Comparison of ENCODE assay signal across 31 cellular contexts in the genomic region with DNA sequence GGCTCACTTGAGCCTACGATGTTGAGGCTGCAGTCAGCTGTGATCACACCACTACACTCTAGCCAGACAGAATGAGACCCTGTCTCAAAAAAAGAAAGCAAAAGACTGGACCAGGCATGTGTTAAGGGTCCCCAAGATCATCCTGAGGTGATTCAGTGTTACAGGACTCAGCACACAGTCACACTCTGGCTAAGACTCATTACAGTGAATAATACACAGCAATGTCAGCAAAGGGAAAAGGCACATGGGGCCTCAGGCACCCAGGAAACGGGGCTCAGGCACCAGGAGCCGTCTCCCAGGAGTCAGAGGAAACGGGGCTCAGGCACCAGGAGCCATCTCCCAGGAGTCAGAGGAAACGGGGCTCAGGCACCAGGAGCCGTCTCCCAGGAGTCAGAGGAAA.
"Had no signal": no experiment of that assay in that cellular context is flagged by ENCODE, and none has a peak within 500 bp of the region (broad histone marks: within the 10 kb centered on the region; RNA-seq: fewer than 3 reads in every experiment).

No MANE protein-coding gene starts in this region.

- H3K9me3 Mint-ChIP-seq: activated B cell treated with CpG ODN at 0.5 μM for 24 hours; activated naive CD4-positive, alpha-beta T cell treated with anti-CD3 and anti-CD28 coated beads, Interleukin-2, amount 50 U/mL, for 72 hours had no signal

- H3K36me3 ChIP-seq: breast epithelium, cardiac muscle cell, WERI-Rb-1 had no signal

- DNase-seq: activated B cell treated with CpG ODN at 0.5 μM for 24 hours; activated CD4-positive, alpha-beta T cell treated with anti-CD3 and anti-CD28 coated beads for 48 hours; activated CD4-positive, alpha-beta T cell treated with anti-CD3 and anti-CD28 coated beads, Interleukin-2, amount 50 U/mL, for 1 hour; activated CD4-positive, alpha-beta T cell treated with anti-CD3 and anti-CD28 coated beads, Interleukin-2, amount 50 U/mL, for 48 hours; activated CD8-positive, alpha-beta memory T cell treated with anti-CD3 and anti-CD28 coated beads, Interleukin-2, amount 50 U/mL, for 48 hours; activated gamma-delta T cell; activated naive CD4-positive, alpha-beta T cell; activated naive CD4-positive, alpha-beta T cell treated with anti-CD3 and anti-CD28 coated beads, Interleukin-2, amount 10 ng/mL, durations not matched to agents 7 days and 5 days; activated naive CD8-positive, alpha-beta T cell treated with anti-CD3 and anti-CD28 coated beads, Interleukin-2, amount 10 ng/mL, durations not matched to agents 7 days and 5 days; activated T-cell treated with anti-CD3 and anti-CD28 coated beads for 4 hours; activated T-cell treated with anti-CD3 and anti-CD28 coated beads, Interleukin-2, amount 50 U/mL, for 24 hours; activated T-cell treated with anti-CD3 and anti-CD28 coated beads, Interleukin-2, amount 50 U/mL, for 72 hours; central memory CD4-positive, alpha-beta T cell; cerebellar nuclear complex; dorsolateral prefrontal cortex; effector memory CD4-positive, alpha-beta T cell; endodermal cell; foreskin fibroblast; T-helper 17 cell; T1000; WERI-Rb-1 had no signal

- H3K4me1 ChIP-seq: ascending aorta, breast epithelium had no signal

- H3K4me1 Mint-ChIP-seq: activated B cell treated with CpG ODN at 0.5 μM for 24 hours, brain, endodermal cell, T-helper 17 cell had no signal

- H3K4me3 Mint-ChIP-seq: activated B cell treated with CpG ODN at 0.5 μM for 24 hours; activated naive CD4-positive, alpha-beta T cell treated with anti-CD3 and anti-CD28 coated beads, Interleukin-2, amount 10 ng/mL, durations not matched to agents 7 days and 5 days; activated naive CD8-positive, alpha-beta T cell treated with anti-CD3 and anti-CD28 coated beads, Interleukin-2, amount 10 ng/mL, durations not matched to agents 7 days and 5 days; activated T-cell treated with anti-CD3 and anti-CD28 coated beads, Interleukin-2, amount 50 U/mL, for 24 hours; activated T-cell treated with anti-CD3 and anti-CD28 coated beads, Interleukin-2, amount 50 U/mL, for 72 hours; brain; dendritic cell treated with granulocyte-macrophage colony-stimulating factor and Interleukin-4, amounts not matched to agents 40 ng/mL and 50 ng/mL, for 4 days; endodermal cell; T-helper 17 cell; T-helper 2 cell treated with Interferon-gamma antibody and Interleukin-4, amounts not matched to agents 5 μg/mL and 100 μg/mL, for 36 hours had no signal

- H3K27ac ChIP-seq: ascending aorta, breast epithelium, cardiac muscle cell, coronary artery, dorsolateral prefrontal cortex, WERI-Rb-1 had no signal

- ATAC-seq: activated CD4-positive, CD25-positive, alpha-beta regulatory T cell treated with anti-CD3 and anti-CD28 coated beads, Interleukin-2, amount 50 U/mL, for 24 hours; activated naive CD4-positive, alpha-beta T cell treated with anti-CD3 and anti-CD28 coated beads, Interleukin-2, amount 50 U/mL, for 72 hours; activated T-cell treated with anti-CD3 and anti-CD28 coated beads, Interleukin-2, amount 50 U/mL, for 72 hours; esophagus mucosa; T-helper 17 cell had no signal

- H3K27me3 ChIP-seq: ascending aorta, breast epithelium, cardiac muscle cell, dorsolateral prefrontal cortex had no signal

- H3K36me3 Mint-ChIP-seq: activated naive CD4-positive, alpha-beta T cell treated with anti-CD3 and anti-CD28 coated beads, Interleukin-2, amount 10 ng/mL, durations not matched to agents 7 days and 5 days; activated naive CD4-positive, alpha-beta T cell treated with anti-CD3 and anti-CD28 coated beads, Interleukin-2, amount 50 U/mL, for 72 hours; activated naive CD8-positive, alpha-beta T cell treated with anti-CD3 and anti-CD28 coated beads, Interleukin-2, amount 10 ng/mL, durations not matched to agents 7 days and 5 days had no signal

- H3K27ac Mint-ChIP-seq: activated B cell treated with CpG ODN at 0.5 μM for 24 hours; activated naive CD4-positive, alpha-beta T cell treated with anti-CD3 and anti-CD28 coated beads, Interleukin-2, amount 10 ng/mL, durations not matched to agents 7 days and 5 days; activated naive CD4-positive, alpha-beta T cell treated with anti-CD3 and anti-CD28 coated beads, Interleukin-2, amount 50 U/mL, for 72 hours; activated naive CD8-positive, alpha-beta T cell treated with anti-CD3 and anti-CD28 coated beads, Interleukin-2, amount 10 ng/mL, durations not matched to agents 7 days and 5 days; activated T-cell treated with anti-CD3 and anti-CD28 coated beads, Interleukin-2, amount 50 U/mL, for 24 hours; activated T-cell treated with anti-CD3 and anti-CD28 coated beads, Interleukin-2, amount 50 U/mL, for 72 hours; brain; dendritic cell treated with granulocyte-macrophage colony-stimulating factor and Interleukin-4, amounts not matched to agents 40 ng/mL and 50 ng/mL, for 4 days; endodermal cell; T-helper 17 cell; T-helper 2 cell treated with Interferon-gamma antibody and Interleukin-4, amounts not matched to agents 5 μg/mL and 100 μg/mL, for 36 hours had no signal

- H3K27me3 Mint-ChIP-seq: activated B cell treated with CpG ODN at 0.5 μM for 24 hours; activated naive CD4-positive, alpha-beta T cell treated with anti-CD3 and anti-CD28 coated beads, Interleukin-2, amount 10 ng/mL, durations not matched to agents 7 days and 5 days; activated naive CD8-positive, alpha-beta T cell treated with anti-CD3 and anti-CD28 coated beads, Interleukin-2, amount 10 ng/mL, durations not matched to agents 7 days and 5 days; activated T-cell treated with anti-CD3 and anti-CD28 coated beads, Interleukin-2, amount 50 U/mL, for 24 hours; brain; T-helper 17 cell had no signal

- H3K4me3 ChIP-seq: ascending aorta, breast epithelium, cardiac muscle cell, coronary artery, dorsolateral prefrontal cortex had no signal
